2 cellular contexts compared by ENCODE assay signal in the genomic region with DNA sequence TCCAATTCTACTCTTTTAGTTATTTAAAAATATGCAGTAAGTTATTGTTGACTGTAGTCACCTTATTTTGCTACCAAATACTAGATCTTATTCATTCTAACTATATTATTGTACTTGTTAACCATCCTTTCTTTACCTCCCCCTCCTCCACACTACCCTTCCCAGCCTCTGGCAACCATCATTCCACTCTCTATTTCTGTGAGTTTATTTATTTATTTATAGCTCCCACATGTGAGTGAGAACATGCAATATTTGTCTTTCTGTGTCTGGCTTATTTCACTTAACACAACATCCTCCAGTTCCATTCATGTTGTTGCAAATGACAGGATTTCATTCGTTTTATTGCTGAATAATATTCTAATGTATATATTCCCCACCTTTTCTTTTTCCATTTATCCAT.
TF ChIP-seq lines count a peak whose summit lies in the region.

No MANE protein-coding gene starts in this region.

TF ChIP-seq in SK-N-SH, 30 proteins besides CTCF, POLR2A, EP300 and RAD21 (continued from another document):
- TF ChIP-seq, protein P1, sequence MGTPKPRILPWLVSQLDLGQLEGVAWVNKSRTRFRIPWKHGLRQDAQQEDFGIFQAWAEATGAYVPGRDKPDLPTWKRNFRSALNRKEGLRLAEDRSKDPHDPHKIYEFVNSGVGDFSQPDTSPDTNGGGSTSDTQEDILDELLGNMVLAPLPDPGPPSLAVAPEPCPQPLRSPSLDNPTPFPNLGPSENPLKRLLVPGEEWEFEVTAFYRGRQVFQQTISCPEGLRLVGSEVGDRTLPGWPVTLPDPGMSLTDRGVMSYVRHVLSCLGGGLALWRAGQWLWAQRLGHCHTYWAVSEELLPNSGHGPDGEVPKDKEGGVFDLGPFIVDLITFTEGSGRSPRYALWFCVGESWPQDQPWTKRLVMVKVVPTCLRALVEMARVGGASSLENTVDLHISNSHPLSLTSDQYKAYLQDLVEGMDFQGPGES (IDR thresholded peaks at IDR 0.05; ENCODE audit: low read depth, low read length): no peak
- TF ChIP-seq TEAD4 (IDR thresholded peaks at IDR 0.05; ENCODE audit: borderline replicate concordance, insufficient read depth): no peak
- no peak for TF ChIP-seq POLR2AphosphoS5 (IDR thresholded peaks at IDR 0.05; ENCODE audit: low read depth, low read length)
- TF ChIP-seq, protein P2, sequence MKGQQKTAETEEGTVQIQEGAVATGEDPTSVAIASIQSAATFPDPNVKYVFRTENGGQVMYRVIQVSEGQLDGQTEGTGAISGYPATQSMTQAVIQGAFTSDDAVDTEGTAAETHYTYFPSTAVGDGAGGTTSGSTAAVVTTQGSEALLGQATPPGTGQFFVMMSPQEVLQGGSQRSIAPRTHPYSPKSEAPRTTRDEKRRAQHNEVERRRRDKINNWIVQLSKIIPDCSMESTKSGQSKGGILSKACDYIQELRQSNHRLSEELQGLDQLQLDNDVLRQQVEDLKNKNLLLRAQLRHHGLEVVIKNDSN (IDR thresholded peaks at IDR 0.05; ENCODE audit: borderline replicate concordance, low read depth): no peak
- no peak for TF ChIP-seq FOXM1 (IDR thresholded peaks at IDR 0.05; ENCODE audit: low read depth)
- TF ChIP-seq, protein P3, sequence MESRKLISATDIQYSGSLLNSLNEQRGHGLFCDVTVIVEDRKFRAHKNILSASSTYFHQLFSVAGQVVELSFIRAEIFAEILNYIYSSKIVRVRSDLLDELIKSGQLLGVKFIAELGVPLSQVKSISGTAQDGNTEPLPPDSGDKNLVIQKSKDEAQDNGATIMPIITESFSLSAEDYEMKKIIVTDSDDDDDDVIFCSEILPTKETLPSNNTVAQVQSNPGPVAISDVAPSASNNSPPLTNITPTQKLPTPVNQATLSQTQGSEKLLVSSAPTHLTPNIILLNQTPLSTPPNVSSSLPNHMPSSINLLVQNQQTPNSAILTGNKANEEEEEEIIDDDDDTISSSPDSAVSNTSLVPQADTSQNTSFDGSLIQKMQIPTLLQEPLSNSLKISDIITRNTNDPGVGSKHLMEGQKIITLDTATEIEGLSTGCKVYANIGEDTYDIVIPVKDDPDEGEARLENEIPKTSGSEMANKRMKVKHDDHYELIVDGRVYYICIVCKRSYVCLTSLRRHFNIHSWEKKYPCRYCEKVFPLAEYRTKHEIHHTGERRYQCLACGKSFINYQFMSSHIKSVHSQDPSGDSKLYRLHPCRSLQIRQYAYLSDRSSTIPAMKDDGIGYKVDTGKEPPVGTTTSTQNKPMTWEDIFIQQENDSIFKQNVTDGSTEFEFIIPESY (IDR thresholded peaks at IDR 0.05; ENCODE audit: borderline replicate concordance, low read depth): no peak
- TF ChIP-seq GATA2 (CRISPR knock-in tag; IDR thresholded peaks at IDR 0.05): no peak
- no peak for TF ChIP-seq FOSL2 (IDR thresholded peaks at IDR 0.05; ENCODE audit: borderline replicate concordance, low read depth)
- TF ChIP-seq EZH2phosphoT487 (IDR thresholded peaks at IDR 0.05; ENCODE audit: borderline replicate concordance, low read depth): no peak
- TF ChIP-seq RFX5 (IDR thresholded peaks at IDR 0.05; ENCODE audit: low read length): no peak
- TF ChIP-seq RCOR1 (IDR thresholded peaks at IDR 0.05; ENCODE audit: low read length): no peak
TF ChIP-seq in SK-N-SH: peak in this region for 0.

TF ChIP-seq in SK-N-SH treated with all-trans-retinoic acid at 6 μM for 48 hours, 23 proteins besides CTCF, POLR2A, EP300 and RAD21 (continued from another document):
- TF ChIP-seq, protein P4, sequence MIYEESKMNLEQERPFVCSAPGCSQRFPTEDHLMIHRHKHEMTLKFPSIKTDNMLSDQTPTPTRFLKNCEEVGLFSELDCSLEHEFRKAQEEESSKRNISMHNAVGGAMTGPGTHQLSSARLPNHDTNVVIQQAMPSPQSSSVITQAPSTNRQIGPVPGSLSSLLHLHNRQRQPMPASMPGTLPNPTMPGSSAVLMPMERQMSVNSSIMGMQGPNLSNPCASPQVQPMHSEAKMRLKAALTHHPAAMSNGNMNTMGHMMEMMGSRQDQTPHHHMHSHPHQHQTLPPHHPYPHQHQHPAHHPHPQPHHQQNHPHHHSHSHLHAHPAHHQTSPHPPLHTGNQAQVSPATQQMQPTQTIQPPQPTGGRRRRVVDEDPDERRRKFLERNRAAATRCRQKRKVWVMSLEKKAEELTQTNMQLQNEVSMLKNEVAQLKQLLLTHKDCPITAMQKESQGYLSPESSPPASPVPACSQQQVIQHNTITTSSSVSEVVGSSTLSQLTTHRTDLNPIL (CRISPR knock-in tag; IDR thresholded peaks at IDR 0.05; ENCODE audit: low read depth): no peak
- no peak for TF ChIP-seq TCF4 (CRISPR knock-in tag; IDR thresholded peaks at IDR 0.05; ENCODE audit: borderline replicate concordance)
- TF ChIP-seq SNAI2 (CRISPR knock-in tag; IDR thresholded peaks at IDR 0.05): no peak
